In genomic region chr15:40445411-40446055, GRCh38 we compare ENCODE assay signal across 16 cellular contexts. TPM values are rescaled to one million over a fixed set of nuclear protein-coding genes. Genes with fewer than 3 reads are reported as not detected.
A peak's percentile ranks its signal among the peaks of the same experiment; 100 is the strongest.
DNase-seq lines count a peak whose midpoint lies in the region; ATAC-seq and TF ChIP-seq lines count a peak whose summit lies in the region.
"Had no signal": no experiment of that assay in that cellular context is flagged by ENCODE, and none has a peak within 500 bp of the region (broad histone marks: within the 10 kb centered on the region; RNA-seq: fewer than 3 reads in every experiment).

No MANE protein-coding gene starts in this region.

- H3K27me3 Mint-ChIP-seq in activated naive CD4-positive, alpha-beta T cell treated with anti-CD3 and anti-CD28 coated beads for 36 hours (ENCODE audit: low read depth), result no peaks in the 10 kb centered on the region

- H3K9me3 Mint-ChIP-seq in activated naive CD4-positive, alpha-beta T cell treated with anti-CD3 and anti-CD28 coated beads for 36 hours, result no peaks in the 10 kb centered on the region
- H3K9me3 Mint-ChIP-seq in stimulated activated effector memory CD8-positive, alpha-beta T cell treated with anti-CD3 and anti-CD28 coated beads, Interleukin-12 subunit alpha, Interleukin-12 subunit beta, amount 100 ng/mL, for 72 hours, result no peaks in the 10 kb centered on the region

- no peak for TF ChIP-seq POLR2A in tibial nerve (IDR thresholded peaks at IDR 0.05)

- no peaks in the 10 kb centered on the region for H3K9me3 ChIP-seq in adipocyte (ENCODE audit: control insufficient read depth, low read length)
- H3K9me3 ChIP-seq in iPS-20b (ENCODE audit: insufficient read depth, low read depth, low read length), result no peaks in the 10 kb centered on the region
- H3K9me3 ChIP-seq in tibial nerve, result no peaks in the 10 kb centered on the region
- H3K9me3 ChIP-seq: gastroesophageal sphincter, right atrium auricular region had no signal

- no peaks in the 10 kb centered on the region for H3K36me3 Mint-ChIP-seq in activated naive CD4-positive, alpha-beta T cell treated with anti-CD3 and anti-CD28 coated beads for 36 hours (ENCODE audit: low read depth)
- no peaks in the 10 kb centered on the region for H3K36me3 Mint-ChIP-seq in stimulated activated effector memory CD8-positive, alpha-beta T cell treated with anti-CD3 and anti-CD28 coated beads, Interleukin-12 subunit alpha, Interleukin-12 subunit beta, amount 100 ng/mL, for 72 hours

- H3K36me3 ChIP-seq in adipocyte (ENCODE audit: control insufficient read depth, insufficient read depth, low read length, severe bottlenecking), result no peaks in the 10 kb centered on the region
- 0 out of 2 replicates have a peak, but pooled peaks cover 4% of the 10 kb centered on the region for H3K36me3 ChIP-seq in iPS-20b (ENCODE audit: insufficient read depth, low read depth, low read length)
- H3K36me3 ChIP-seq in tibial nerve, result no peaks in the 10 kb centered on the region
- H3K36me3 ChIP-seq: gastroesophageal sphincter, right atrium auricular region had no signal

- H3K4me3 Mint-ChIP-seq in activated naive CD4-positive, alpha-beta T cell treated with anti-CD3 and anti-CD28 coated beads for 36 hours, result no peak overlapping the region
- no peak overlapping the region for H3K4me3 Mint-ChIP-seq in stimulated activated effector memory CD8-positive, alpha-beta T cell treated with anti-CD3 and anti-CD28 coated beads, Interleukin-12 subunit alpha, Interleukin-12 subunit beta, amount 100 ng/mL, for 72 hours

- H3K27ac ChIP-seq in iPS-20b (ENCODE audit: low read length), result no peak overlapping the region
- H3K27ac ChIP-seq in tibial nerve, result no peak overlapping the region
- H3K27ac ChIP-seq: right atrium auricular region had no signal

- TF ChIP-seq EP300 in tibial nerve (IDR thresholded peaks at IDR 0.05), result no peak

- intact Hi-C loops in activated naive CD4-positive, alpha-beta T cell treated with anti-CD3 and anti-CD28 coated beads for 36 hours (cut with micrococcal nuclease), result no loop called here

- peak overlapping the region; percentile 50 for H3K27ac Mint-ChIP-seq in activated naive CD4-positive, alpha-beta T cell treated with anti-CD3 and anti-CD28 coated beads for 36 hours
- peak overlapping the region; percentile 53 for H3K27ac Mint-ChIP-seq in stimulated activated effector memory CD8-positive, alpha-beta T cell treated with anti-CD3 and anti-CD28 coated beads, Interleukin-12 subunit alpha, Interleukin-12 subunit beta, amount 100 ng/mL, for 72 hours

- H3K9ac ChIP-seq in adipocyte (ENCODE audit: low read length) (no peak overlapping the region), iPS-20b (ENCODE audit: low read depth, low read length) (peak overlapping the region; percentile 52; the same call in 1 of the 2 replicates)

- 43 to 45% methylated on average over 10 of the region's 10 CpGs for WGBS in tibial nerve, 2 donors

- CTCF ChIA-PET in activated naive CD4-positive, alpha-beta T cell treated with anti-CD3 and anti-CD28 coated beads for 36 hours (lab: Charles Lee), result interaction anchor here (0.7 to 1.4 kb wide), 3 partner anchors 24 to 119 kb away, joined by 3 to 4 read pairs (median 3); partner anchors contain the start of gene CCDC32

- no peak for ATAC-seq in stimulated activated effector memory CD8-positive, alpha-beta T cell treated with anti-CD3 and anti-CD28 coated beads, Interleukin-12 subunit alpha, Interleukin-12 subunit beta, amount 100 ng/mL, for 72 hours
- ATAC-seq: gastroesophageal sphincter had no signal

- H3K4me1 Mint-ChIP-seq in activated naive CD4-positive, alpha-beta T cell treated with anti-CD3 and anti-CD28 coated beads for 36 hours (ENCODE audit: low read depth), result peaks cover 58% of the 10 kb centered on the region
- peaks cover 52% of the 10 kb centered on the region for H3K4me1 Mint-ChIP-seq in stimulated activated effector memory CD8-positive, alpha-beta T cell treated with anti-CD3 and anti-CD28 coated beads, Interleukin-12 subunit alpha, Interleukin-12 subunit beta, amount 100 ng/mL, for 72 hours

- no peak overlapping the region for H3K4me3 ChIP-seq in adipocyte (ENCODE audit: low read length)
- H3K4me3 ChIP-seq in iPS-20b (ENCODE audit: low read length), result peak overlapping the region; percentile 40; the same call in 1 of the 2 replicates
- H3K4me3 ChIP-seq in tibial nerve, result no peak overlapping the region
- H3K4me3 ChIP-seq: gastroesophageal sphincter, right atrium auricular region had no signal

- H3K27me3 ChIP-seq in adipocyte (replicated peaks; ENCODE audit: control insufficient read depth, insufficient read depth, low read length) (no peaks in the 10 kb centered on the region), iPS-20b (ENCODE audit: insufficient read depth, low read length) (no peaks in the 10 kb centered on the region), tibial nerve (no peaks in the 10 kb centered on the region)
- H3K27me3 ChIP-seq: gastroesophageal sphincter, right atrium auricular region had no signal

- H3K4me1 ChIP-seq in adipocyte (ENCODE audit: control insufficient read depth, insufficient read depth, low read length), result peaks cover 23% of the 10 kb centered on the region
- peaks cover 37% of the 10 kb centered on the region for H3K4me1 ChIP-seq in iPS-20b (ENCODE audit: insufficient read depth, low read length)
- H3K4me1 ChIP-seq in tibial nerve, result peaks cover 0 to 49% (median 16%) of the 10 kb centered on the region in 4 donors

- no peak for DNase-seq in activated naive CD4-positive, alpha-beta T cell treated with anti-CD3 and anti-CD28 coated beads for 36 hours
- no peak for DNase-seq in activated naive CD4-positive, alpha-beta T cell (lab: John Stamatoyannopoulos, UW)
- DNase-seq in adipocyte (ENCODE audit: low read depth), result peak; percentile 21
- DNase-seq in stimulated activated effector memory CD8-positive, alpha-beta T cell treated with anti-CD3 and anti-CD28 coated beads, Interleukin-12 subunit alpha, Interleukin-12 subunit beta, amount 100 ng/mL, for 72 hours (ENCODE audit: low spot score in 2 of 2), result no peak
- DNase-seq in NK-92 treated with Interleukin-12 subunit alpha and Interleukin-12 subunit beta, amount 100 ng/mL, for 24 hours (lab: John Stamatoyannopoulos, UW), result no peak
- no peak for DNase-seq in tibial nerve (ENCODE audit: low spot score in 2 of 2)
- no peak for DNase-seq in NCI-H2029 treated with DMSO at 0.1 percent for 48 hours (lab: John Stamatoyannopoulos, UW)
- DNase-seq: ACHN, activated gamma-delta T cell, cortex of kidney, DMS79, NCI-H1092, NCI-H774 had no signal

- TF ChIP-seq CTCF in tibial nerve (IDR thresholded peaks at IDR 0.05), result no peak

RNA-seq across cellular contexts. Expression of gene BAHD1, which starts 4.8 kb away (rescaled TPM):
- 10 to 100 TPM in 1 of 2 experiments, 1 to 10 TPM in 1; 9.9 to 11.7 TPM for total RNA-seq in activated naive CD4-positive, alpha-beta T cell treated with anti-CD3 and anti-CD28 coated beads for 36 hours
- 10 to 100 TPM; 12.3 to 25.5 (median 16.2) TPM for total RNA-seq in tibial nerve

RNA-seq across cellular contexts. Expression of gene CHST14, which starts 25.3 kb away (rescaled TPM):
- total RNA-seq in activated naive CD4-positive, alpha-beta T cell treated with anti-CD3 and anti-CD28 coated beads for 36 hours, result 1 to 10 TPM; 4.4 to 4.6 TPM
- total RNA-seq in tibial nerve, result 10 to 100 TPM in 3 of 4 donors, 1 to 10 TPM in 1; 5.7 to 27.8 (median 15.4) TPM

RNA-seq across cellular contexts. Expression of gene IVD, which starts 39.9 kb away (rescaled TPM):
- total RNA-seq in activated naive CD4-positive, alpha-beta T cell treated with anti-CD3 and anti-CD28 coated beads for 36 hours, result 10 to 100 TPM; 33.1 to 34.1 TPM
- 10 to 100 TPM; 62.8 to 88.6 (median 76.7) TPM for total RNA-seq in tibial nerve
